In the genomic region with DNA sequence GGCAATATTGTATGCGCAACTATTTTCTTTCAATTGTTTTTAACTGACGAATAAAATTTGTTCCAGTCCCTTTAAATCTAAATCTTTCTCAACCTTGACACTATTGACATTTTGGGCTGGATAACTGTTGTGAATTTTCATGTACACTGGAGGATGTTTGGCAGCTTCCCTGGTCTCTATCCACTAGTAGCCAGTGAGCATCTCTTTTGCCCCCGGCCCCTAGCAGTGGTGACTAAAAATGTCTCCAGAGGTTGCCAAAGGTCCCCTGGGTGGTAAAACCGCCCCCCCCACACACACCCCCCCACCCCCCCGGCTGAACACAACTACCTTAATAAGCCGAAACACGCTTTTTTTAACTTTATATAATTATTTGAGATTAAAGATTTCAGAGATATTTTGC, we compare ENCODE assay signal across 8 cellular contexts. TPM values are rescaled to one million over a fixed set of nuclear protein-coding genes. Genes with fewer than 3 reads are reported as not detected.
DNase-seq lines count a peak whose midpoint lies in the region; ATAC-seq and TF ChIP-seq lines count a peak whose summit lies in the region.

No MANE protein-coding gene starts in this region.

- ATAC-seq in GM21423 (IDR thresholded peaks at IDR 0.05; ENCODE audit: unreplicated experiment), result no peak

- no peak overlapping the region for H2AFZ ChIP-seq in OCI-LY1 (ENCODE audit: low read length)

- TF ChIP-seq CTCF in GM06990 (IDR thresholded peaks at IDR 0.05; ENCODE audit: insufficient read depth, low read length, poor library complexity, severe bottlenecking), result no peak
- TF ChIP-seq CTCF in OCI-LY1 (IDR thresholded peaks at IDR 0.05; ENCODE audit: low read length), result no peak
- TF ChIP-seq CTCF in endothelial cell (IDR thresholded peaks at IDR 0.05; ENCODE audit: unreplicated experiment), result no peak
- TF ChIP-seq CTCF in progenitor cell of endocrine pancreas (IDR thresholded peaks at IDR 0.05; ENCODE audit: unreplicated experiment), result no peak

- no peaks in the 10 kb centered on the region for H4K20me1 ChIP-seq in OCI-LY1 (ENCODE audit: insufficient read depth, low read length)

- H3K4me3 ChIP-seq in GM06990 (replicated peaks; ENCODE audit: low read depth, low read length), result peak overlapping the region; percentile 78
- peak overlapping the region; percentile 85 for H3K4me3 ChIP-seq in OCI-LY1 (ENCODE audit: low read depth, low read length, poor library complexity, severe bottlenecking)

- H3K4me3 Mint-ChIP-seq in endothelial cell (ENCODE audit: unreplicated experiment) (peak overlapping the region; percentile 82), progenitor cell of endocrine pancreas (ENCODE audit: low read depth) (peak overlapping the region; percentile 85)

- H3K36me3 ChIP-seq in GM06990 (ENCODE audit: control insufficient read depth, insufficient read depth, low read length) (no peaks in the 10 kb centered on the region), OCI-LY1 (ENCODE audit: insufficient read depth, low read length) (peaks cover 31% of the 10 kb centered on the region)

- H3K27me3 Mint-ChIP-seq in endothelial cell (ENCODE audit: unreplicated experiment) (no peaks in the 10 kb centered on the region), progenitor cell of endocrine pancreas (no peaks in the 10 kb centered on the region)

- H3K9me3 Mint-ChIP-seq in endothelial cell (ENCODE audit: unreplicated experiment) (no peaks in the 10 kb centered on the region), progenitor cell of endocrine pancreas (ENCODE audit: low read depth) (peaks cover 28% of the 10 kb centered on the region)

- H3K9me2 ChIP-seq in OCI-LY1 (ENCODE audit: low read depth, low read length), result no peaks in the 10 kb centered on the region

- DNase-seq in GM06990 (ENCODE audit: extremely low read depth, insufficient read length) (no peak), endothelial cell (ENCODE audit: low spot score) (no peak), progenitor cell of endocrine pancreas (ENCODE audit: low spot score, unreplicated experiment) (no peak), middle frontal gyrus (ENCODE audit: extremely low spot score, low spot score) (no peak), pons (ENCODE audit: low spot score) (no peak), SIG-M5 (lab: John Stamatoyannopoulos, UW) (no peak)

- no peaks in the 10 kb centered on the region for H3K4me1 Mint-ChIP-seq in endothelial cell (ENCODE audit: unreplicated experiment)
- peaks cover 2% of the 10 kb centered on the region for H3K4me1 Mint-ChIP-seq in progenitor cell of endocrine pancreas (ENCODE audit: low read depth)

- H3F3A ChIP-seq in OCI-LY1 (ENCODE audit: insufficient read depth, low read length), result no peaks in the 10 kb centered on the region

- no peaks in the 10 kb centered on the region for H3K9me3 ChIP-seq in OCI-LY1 (ENCODE audit: low read length)

- peak overlapping the region; percentile 86 for H3K9ac ChIP-seq in OCI-LY1 (ENCODE audit: low read length)

- H3K36me3 Mint-ChIP-seq in endothelial cell (ENCODE audit: low read depth, unreplicated experiment), result peaks cover 3% of the 10 kb centered on the region
- peaks cover 7% of the 10 kb centered on the region for H3K36me3 Mint-ChIP-seq in progenitor cell of endocrine pancreas (ENCODE audit: insufficient read depth)

- H3K27ac ChIP-seq in OCI-LY1 (ENCODE audit: low read depth, low read length, poor library complexity, severe bottlenecking), result no peak overlapping the region

- H3K27me3 ChIP-seq in GM06990 (replicated peaks; ENCODE audit: control insufficient read depth, insufficient read depth, low read length), result no peaks in the 10 kb centered on the region
- no peaks in the 10 kb centered on the region for H3K27me3 ChIP-seq in OCI-LY1 (ENCODE audit: insufficient read depth, low read length)

- H3K27ac Mint-ChIP-seq in endothelial cell (ENCODE audit: unreplicated experiment) (no peak overlapping the region), progenitor cell of endocrine pancreas (no peak overlapping the region)

- H3K79me2 ChIP-seq in OCI-LY1 (ENCODE audit: insufficient read depth, low read length), result peaks cover 60% of the 10 kb centered on the region

- peak overlapping the region; percentile 78 for H3K4me2 ChIP-seq in OCI-LY1 (ENCODE audit: low read length)

- H3K4me1 ChIP-seq in OCI-LY1 (ENCODE audit: insufficient read depth, low read length, severe bottlenecking), result peaks cover 26% of the 10 kb centered on the region

RNA-seq across cellular contexts. Expression of gene FANCB, which starts 0.5 kb away (rescaled TPM):
- total RNA-seq in endothelial cell (ENCODE audit: unreplicated experiment) (6.0 TPM), progenitor cell of endocrine pancreas (6.6 and 8.0 TPM in 2 replicates)

RNA-seq across cellular contexts. Expression of gene MOSPD2, which starts 0.9 kb away (rescaled TPM):
- 10.0 TPM for total RNA-seq in endothelial cell (ENCODE audit: unreplicated experiment)
- total RNA-seq in progenitor cell of endocrine pancreas, result 8.4 and 10.1 TPM in 2 replicates
